ENCODE assay signal across 14 cellular contexts in the genomic region with DNA sequence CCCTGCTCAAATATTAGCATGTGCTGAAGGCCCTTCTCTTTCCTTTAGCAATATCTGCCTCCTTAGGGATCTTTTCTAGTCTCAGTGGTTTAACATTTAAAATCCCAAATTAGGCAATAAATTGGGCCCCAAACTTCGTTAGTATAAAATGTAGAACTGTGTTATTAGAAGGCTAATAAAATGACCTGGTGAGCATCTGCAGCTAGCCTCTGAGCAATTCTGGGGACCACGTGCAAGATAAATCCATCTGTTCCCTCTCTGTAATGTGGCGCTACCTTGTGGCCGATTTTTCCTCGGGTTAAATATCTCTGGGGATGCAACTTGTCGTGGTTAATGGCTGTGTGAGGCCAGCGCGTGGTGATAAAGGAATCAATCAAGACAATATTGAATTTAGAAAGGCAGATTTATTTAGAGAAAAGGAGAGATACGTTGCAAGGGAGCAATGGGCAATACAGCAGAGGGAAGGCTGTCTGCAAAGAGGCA. TPM values are rescaled to one million over a fixed set of nuclear protein-coding genes. Genes with fewer than 3 reads are reported as not detected.
DNase-seq lines count a peak whose midpoint lies in the region; ATAC-seq, FAIRE-seq and TF ChIP-seq lines count a peak whose summit lies in the region.
"Had no signal": no experiment of that assay in that cellular context is flagged by ENCODE, and none has a peak within 500 bp of the region (broad histone marks: within the 10 kb centered on the region; RNA-seq: fewer than 3 reads in every experiment).

No MANE protein-coding gene starts in this region.

- no peak overlapping the region for H2BK120ac ChIP-seq in H9 (ENCODE audit: low read depth, low read length, poor library complexity, severe bottlenecking)

- in situ Hi-C loops in Panc1 (cut with HindIII; ENCODE audit: low pct_unique_long_range_greater_than_20kb, low sequenced_read_pairs) = no loop called here

- H3K9me3 ChIP-seq in A549 = no peaks in the 10 kb centered on the region
- no peaks in the 10 kb centered on the region for H3K9me3 ChIP-seq in H9 (ENCODE audit: control insufficient read depth, low read depth, low read length)
- H3K9me3 ChIP-seq in Panc1 (ENCODE audit: control insufficient read depth, insufficient read depth, low read depth, low read length) = no peaks in the 10 kb centered on the region

- POLR2A ChIA-PET in A549 (lab: Yijun Ruan, JAX) (no interaction called here), Panc1 (lab: Charles Lee) (no interaction called here)

- H3K18ac ChIP-seq in H9 (ENCODE audit: insufficient read length, low read depth, low read length) = no peak overlapping the region

- H3K9me3 Mint-ChIP-seq in H9 = no peaks in the 10 kb centered on the region
- H3K9me3 Mint-ChIP-seq: activated CD4-positive, alpha-beta memory T cell treated with anti-CD3 and anti-CD28 coated beads, Interleukin-2, amount 10 ng/mL, durations not matched to agents 7 days and 5 days; stimulated activated naive CD8-positive, alpha-beta T cell treated with anti-CD3 and anti-CD28 coated beads, Interleukin-15, amount 100 ng/mL, for 72 hours had no signal

- no peak overlapping the region for H4K5ac ChIP-seq in H9 (ENCODE audit: insufficient read length, low read depth, low read length)

- H3K4ac ChIP-seq in H9 (ENCODE audit: low read depth, low read length) = no peak overlapping the region; the same call in 1 of the 2 replicates

- no peak overlapping the region for H2AK5ac ChIP-seq in H9 (ENCODE audit: insufficient read length, low read length)

- H4K20me1 ChIP-seq in H9 (ENCODE audit: control insufficient read depth, insufficient read depth, insufficient read length) = no peaks in the 10 kb centered on the region

- no peak for TF ChIP-seq EP300 in A549 (IDR thresholded peaks at IDR 0.05)

- H4K91ac ChIP-seq in H9 (ENCODE audit: insufficient read length, low read depth, low read length) = no peak overlapping the region

- intact Hi-C loops in Panc1 (cut with micrococcal nuclease; ENCODE audit: unreplicated experiment) = loop anchor here (2.0 kb wide), 1 partner anchor 210 kb away; no protein-coding TSS in a partner anchor

- H2BK12ac ChIP-seq in H9 (ENCODE audit: insufficient read length, low read depth, low read length) = no peak overlapping the region

- CTCF ChIA-PET in A549 (lab: Yijun Ruan, JAX) = interaction anchor here (0.6 to 3.9 kb wide), 28 partner anchors 9 to 370 kb away, joined by 3 to 35 read pairs (median 3); a partner anchor contains a TSS
- CTCF ChIA-PET in Panc1 (lab: Charles Lee) = interaction anchor here (0.7 to 1.0 kb wide), 3 partner anchors 17 to 945 kb away, joined by 3 to 4 read pairs (median 3); no protein-coding TSS in a partner anchor

- no peaks in the 10 kb centered on the region for H3K23me2 ChIP-seq in H9 (ENCODE audit: insufficient read length, low read depth, low read length, poor library complexity, severe bottlenecking)

- no peaks in the 10 kb centered on the region for H3K79me2 ChIP-seq in H9 (ENCODE audit: insufficient read depth, low read length)

- H2AFZ ChIP-seq in H9 (ENCODE audit: low read length) = peak overlapping the region; percentile 71

- H4K8ac ChIP-seq in H9 (replicated peaks; ENCODE audit: insufficient read length, low read depth, low read length) = no peak overlapping the region

- no peak overlapping the region for H3K4me2 ChIP-seq in A549
- no peak overlapping the region for H3K4me2 ChIP-seq in H9 (ENCODE audit: insufficient read depth, insufficient read length, low read length)

- H3K27ac ChIP-seq in A549 = no peak overlapping the region
- no peak overlapping the region for H3K27ac ChIP-seq in H9 (ENCODE audit: insufficient read length, low read depth, low read length)
- no peak overlapping the region for H3K27ac ChIP-seq in Panc1 (ENCODE audit: low read length)

- H3K4me3 Mint-ChIP-seq in H9 = no peak overlapping the region
- H3K4me3 Mint-ChIP-seq: activated CD4-positive, alpha-beta memory T cell treated with anti-CD3 and anti-CD28 coated beads, Interleukin-2, amount 10 ng/mL, durations not matched to agents 7 days and 5 days; stimulated activated naive CD8-positive, alpha-beta T cell treated with anti-CD3 and anti-CD28 coated beads, Interleukin-15, amount 100 ng/mL, for 72 hours had no signal

- no peaks in the 10 kb centered on the region for H3K4me1 ChIP-seq in A549
- H3K4me1 ChIP-seq in H9 (ENCODE audit: insufficient read depth, low read length) = no peaks in the 10 kb centered on the region
- no peaks in the 10 kb centered on the region for H3K4me1 ChIP-seq in Panc1 (ENCODE audit: control insufficient read depth, insufficient read depth, low read length)

- no peaks in the 10 kb centered on the region for H3K79me1 ChIP-seq in H9 (ENCODE audit: insufficient read depth, low read depth, low read length, poor library complexity, severe bottlenecking)

- H3K14ac ChIP-seq in H9 (ENCODE audit: insufficient read depth, low read length) = no peak overlapping the region

- BruUV-seq in Panc1 (replicated peaks; lab: Mats Ljungman, UMichigan) = no TSS peak

- no peak overlapping the region for H3K4me3 ChIP-seq in A549
- no peak overlapping the region for H3K4me3 ChIP-seq in Panc1 (ENCODE audit: low read depth in 2 of 2, low read length in 2 of 2)
- H3K4me3 ChIP-seq in fibroblast of pulmonary artery (replicated peaks; ENCODE audit: low read depth, low read length) = no peak overlapping the region

- no peak for FAIRE-seq in A549 (lab: Jason Lieb, UNC)
- FAIRE-seq in frontal cortex (lab: Jason Lieb, UNC) = no peak
- FAIRE-seq: islet of Langerhans had no signal

- TF ChIP-seq CTCF in A549 (IDR thresholded peaks at IDR 0.05) (peak; percentile 36; the same call in 1 of the 3 replicates), H9 (conservative IDR thresholded peaks at IDR 0.05) (peak; percentile 55), Panc1 (IDR thresholded peaks at IDR 0.05) (peak; percentile 78), fibroblast of pulmonary artery (IDR thresholded peaks at IDR 0.05; ENCODE audit: low read length, missing control alignments) (no peak)

- DNase-seq in A549 (ENCODE audit: low read depth in 1 of 2, low spot score in 1 of 2) (peak in 1 of 2 experiments; percentile 24), H9 (peak; percentile 53), Panc1 (ENCODE audit: low read depth, low spot score) (no peak), fibroblast of pulmonary artery (ENCODE audit: low read depth) (peak; percentile 16), GM03348 (ENCODE audit: low spot score) (no peak), frontal cortex (ENCODE audit: low spot score in 2 of 2) (no peak)
- DNase-seq in stimulated activated naive CD8-positive, alpha-beta T cell treated with anti-CD3 and anti-CD28 coated beads, Interleukin-15, Interleukin-2, amounts not matched to agents 100 U/mL and 50 U/mL, for 24 hours = no peak

- no peak overlapping the region for H3T11ph ChIP-seq in H9 (ENCODE audit: low read length)

- H2BK15ac ChIP-seq in H9 (ENCODE audit: low read depth, low read length) = no peak overlapping the region

- H3K36me3 ChIP-seq in Panc1 (ENCODE audit: control insufficient read depth, insufficient read depth, low read length) = no peaks in the 10 kb centered on the region

- no peak overlapping the region for H3K27ac Mint-ChIP-seq in H9
- H3K27ac Mint-ChIP-seq: activated CD4-positive, alpha-beta memory T cell treated with anti-CD3 and anti-CD28 coated beads, Interleukin-2, amount 10 ng/mL, durations not matched to agents 7 days and 5 days; stimulated activated naive CD8-positive, alpha-beta T cell treated with anti-CD3 and anti-CD28 coated beads, Interleukin-15, amount 100 ng/mL, for 72 hours had no signal

- TF ChIP-seq RAD21 in A549 (conservative IDR thresholded peaks at IDR 0.05 in 1 of 2, IDR thresholded peaks at IDR 0.05 in 1 of 2) = no peak

- ATAC-seq in A549 (peak; percentile 35 to 56; a peak in 3 of 6 replicates), Panc1 (peak; percentile 46; the same call in 1 of the 2 replicates), GM19035 (IDR thresholded peaks at IDR 0.05; ENCODE audit: unreplicated experiment) (no peak)
- no peak for ATAC-seq in stimulated activated naive CD8-positive, alpha-beta T cell treated with anti-CD3 and anti-CD28 coated beads, Interleukin-15, Interleukin-2, amounts not matched to agents 100 U/mL and 50 U/mL, for 24 hours

- H3K27me3 ChIP-seq in H9 (ENCODE audit: insufficient read depth, low read length) = no peaks in the 10 kb centered on the region
- peaks cover 15% of the 10 kb centered on the region for H3K27me3 ChIP-seq in Panc1 (ENCODE audit: control insufficient read depth, insufficient read depth, low read length)

- H2BK20ac ChIP-seq in H9 (ENCODE audit: low read depth, low read length, poor library complexity, severe bottlenecking) = no peak overlapping the region

- H3K4me1 Mint-ChIP-seq in H9 = no peaks in the 10 kb centered on the region
- H3K4me1 Mint-ChIP-seq: activated CD4-positive, alpha-beta memory T cell treated with anti-CD3 and anti-CD28 coated beads, Interleukin-2, amount 10 ng/mL, durations not matched to agents 7 days and 5 days; stimulated activated naive CD8-positive, alpha-beta T cell treated with anti-CD3 and anti-CD28 coated beads, Interleukin-15, amount 100 ng/mL, for 72 hours had no signal

- peaks cover 3% of the 10 kb centered on the region; the same call in 1 of the 2 replicates for H3K27me3 Mint-ChIP-seq in H9 (ENCODE audit: low read depth)

- no peak overlapping the region for H3K56ac ChIP-seq in H9 (ENCODE audit: insufficient read length, low read depth, low read length)

- no peaks in the 10 kb centered on the region for H3K36me3 Mint-ChIP-seq in H9 (ENCODE audit: insufficient read depth in 1 of 3, low read depth in 3 of 3)

- no peak overlapping the region for H3K9ac ChIP-seq in H9 (ENCODE audit: extremely low read depth, insufficient read length, low read length)

- 55% methylated on average over 9 of the region's 9 CpGs for WGBS in A549 (ENCODE audit: missing lambda C conversion rate)
- no CpG with 5 or more reads among the region's 9 CpGs for WGBS in H9 (ENCODE audit: extremely low coverage, insufficient read length, low lambda C conversion rate)

- no peak overlapping the region for H3K23ac ChIP-seq in H9 (ENCODE audit: insufficient read length, low read depth, low read length)

- no peak for TF ChIP-seq POLR2A in A549 (IDR thresholded peaks at IDR 0.05; ENCODE audit: low read length)

- no peak overlapping the region for H2BK5ac ChIP-seq in H9 (ENCODE audit: insufficient read length, low read length)

RNA-seq across cellular contexts. Expression of a gene that starts 18.7 kb away (rescaled TPM):
- 0.13 and 0.16 TPM in 2 replicates for polyA plus RNA-seq in A549 (2011; rRNA removed)
- polyA plus RNA-seq in A549 (2012; cell fraction: cytosol; rRNA removed) = not detected in 2 replicates
- polyA plus RNA-seq in A549 (2012; cell fraction: nucleus; rRNA removed) = 0.07 TPM in 1 of 2 replicates, not detected in the other
- not detected in 3 replicates for polyA plus RNA-seq in A549 (2017; fragmentation: RNase III; extraction: RNeasy Plus Mini Kit Qiagen cat#74134 plus additional on column Dnase treatment)
- polyA minus RNA-seq in A549 (2011; rRNA and poly(A)+ RNA removed) = not detected in 2 replicates
- total RNA-seq in H9 (2021) = not detected in 2 replicates
- not detected for total RNA-seq in Panc1 (2021; ENCODE audit: unreplicated experiment)
- polyA plus RNA-seq in Panc1 (2012; ENCODE audit: insufficient read length) = not detected
- total RNA-seq in frontal cortex = under 0.01 TPM
- total RNA-seq: activated CD4-positive, alpha-beta memory T cell treated with anti-CD3 and anti-CD28 coated beads, Interleukin-2, amount 10 ng/mL, durations not matched to agents 7 days and 5 days; endothelial cell of umbilical vein; MCF 10A; Right ventricle myocardium inferior had no signal
- polyA plus RNA-seq: endothelial cell of umbilical vein had no signal

RNA-seq across cellular contexts. Expression of a gene that starts 46.1 kb away (rescaled TPM):
- not detected in 2 replicates for polyA plus RNA-seq in A549 (2011; rRNA removed)
- polyA plus RNA-seq in A549 (2012; cell fraction: cytosol; rRNA removed) = not detected in 2 replicates
- not detected in 2 replicates for polyA plus RNA-seq in A549 (2012; cell fraction: nucleus; rRNA removed)
- not detected in 3 replicates for polyA plus RNA-seq in A549 (2017; fragmentation: RNase III; extraction: RNeasy Plus Mini Kit Qiagen cat#74134 plus additional on column Dnase treatment)
- not detected in 2 replicates for polyA minus RNA-seq in A549 (2011; rRNA and poly(A)+ RNA removed)
- not detected in 2 replicates for total RNA-seq in H9 (2021)
- not detected for total RNA-seq in Panc1 (2021; ENCODE audit: unreplicated experiment)
- not detected for polyA plus RNA-seq in Panc1 (2012; ENCODE audit: insufficient read length)
- not detected for total RNA-seq in frontal cortex
- total RNA-seq: activated CD4-positive, alpha-beta memory T cell treated with anti-CD3 and anti-CD28 coated beads, Interleukin-2, amount 10 ng/mL, durations not matched to agents 7 days and 5 days; endothelial cell of umbilical vein; MCF 10A; Right ventricle myocardium inferior had no signal
- polyA plus RNA-seq: endothelial cell of umbilical vein had no signal

RNA-seq across cellular contexts. Expression of a gene that starts 48.2 kb away (rescaled TPM):
- polyA plus RNA-seq in A549 (2011; rRNA removed) (not detected in 2 replicates), A549 (2017; fragmentation: RNase III; extraction: RNeasy Plus Mini Kit Qiagen cat#74134 plus additional on column Dnase treatment) (not detected in 3 replicates)
- not detected in 2 replicates for polyA plus RNA-seq in A549 (2012; cell fraction: cytosol; rRNA removed)
- 0.38 TPM in 1 of 2 replicates, not detected in the other for polyA plus RNA-seq in A549 (2012; cell fraction: nucleus; rRNA removed)
- polyA minus RNA-seq in A549 (2011; rRNA and poly(A)+ RNA removed) = not detected in 2 replicates
- total RNA-seq in H9 (2021) (0.55 TPM in 1 of 2 replicates, not detected in the other), Panc1 (2021; ENCODE audit: unreplicated experiment) (not detected), frontal cortex (not detected)
- not detected for polyA plus RNA-seq in Panc1 (2012; ENCODE audit: insufficient read length)
- total RNA-seq: endothelial cell of umbilical vein, MCF 10A, Right ventricle myocardium inferior had no signal
- polyA plus RNA-seq: endothelial cell of umbilical vein had no signal

Comparison
In these comparisons a context has a peak if more than half of its experiments do, and no peak if none do; other contexts are left out.
1. ATAC-seq: peak in A549 (2 of 2) and Panc1 (single experiment); none in GM19035 (single experiment) and stimulated activated naive CD8-positive, alpha-beta T cell treated with anti-CD3 and anti-CD28 coated beads, Interleukin-15, Interleukin-2, amounts not matched to agents 100 U/mL and 50 U/mL, for 24 hours (single experiment).
2. DNase-seq: peak in H9 (single experiment) and fibroblast of pulmonary artery (single experiment); none in Panc1 (single experiment), GM03348 (single experiment), stimulated activated naive CD8-positive, alpha-beta T cell treated with anti-CD3 and anti-CD28 coated beads, Interleukin-15, Interleukin-2, amounts not matched to agents 100 U/mL and 50 U/mL, for 24 hours (single experiment) and frontal cortex (0 of 2).